ENCODE assay signal across 19 cellular contexts in genomic region chr2:152513029-152513428, GRCh38.
DNase-seq lines count a peak whose midpoint lies in the region; ATAC-seq, FAIRE-seq and TF ChIP-seq lines count a peak whose summit lies in the region.
"Had no signal": no experiment of that assay in that cellular context is flagged by ENCODE, and none has a peak within 500 bp of the region (broad histone marks: within the 10 kb centered on the region; RNA-seq: fewer than 3 reads in every experiment).

No MANE protein-coding gene starts in this region.

- 84 to 95% (median 93%) methylated on average over 4 of the region's 4 CpGs for WGBS in small intestine, 3 donors
- 91 to 97% methylated on average over 4 of the region's 4 CpGs for WGBS in esophagus squamous epithelium, 2 donors

- H3K4me1 Mint-ChIP-seq in astrocyte (ENCODE audit: low read depth, unreplicated experiment), result peaks cover 22% of the 10 kb centered on the region

- H3K9ac ChIP-seq in astrocyte (ENCODE audit: low read length), result no peak overlapping the region

- peaks cover 55% of the 10 kb centered on the region for H3K79me2 ChIP-seq in ACC112 (ENCODE audit: control insufficient read depth, insufficient read depth, low read length, unreplicated experiment)
- peaks cover 37% of the 10 kb centered on the region for H3K79me2 ChIP-seq in astrocyte (ENCODE audit: insufficient read depth, low read length)
- H3K79me2 ChIP-seq in osteoblast (ENCODE audit: insufficient read depth, low read length), result peaks cover 51% of the 10 kb centered on the region

- DNase-seq in HT1080 (ENCODE audit: low read depth) (peak; percentile 21), astrocyte (ENCODE audit: low read depth) (no peak), osteoblast (ENCODE audit: insufficient read length, low spot score, missing footprints) (no peak), small intestine (no peak), esophagus squamous epithelium (lab: John Stamatoyannopoulos, UW) (no peak)
- DNase-seq in stimulated activated naive CD8-positive, alpha-beta T cell treated with anti-CD3 and anti-CD28 coated beads, Interleukin-15, Interleukin-2, amounts not matched to agents 100 U/mL and 50 U/mL, for 24 hours, result no peak
- DNase-seq: COR-L47, DMS53, KBM-7, NCI-H1417 treated with DMSO at 0.1 percent for 48 hours, NCI-H1930, NCI-H2171 treated with DMSO at 0.1 percent for 48 hours, NCI-H774, Peyer's patch had no signal

- no peak overlapping the region for H3K4me3 Mint-ChIP-seq in astrocyte (ENCODE audit: unreplicated experiment)

- no peak overlapping the region for H3K27ac Mint-ChIP-seq in astrocyte (ENCODE audit: unreplicated experiment)

- H3K4me1 ChIP-seq in ACC112 (ENCODE audit: control insufficient read depth, insufficient read depth, low read length, unreplicated experiment), result peaks cover 30% of the 10 kb centered on the region
- H3K4me1 ChIP-seq in astrocyte (ENCODE audit: insufficient read depth, low read length), result peaks cover 20% of the 10 kb centered on the region
- H3K4me1 ChIP-seq in osteoblast (ENCODE audit: insufficient read depth, low read length), result peaks cover 23% of the 10 kb centered on the region
- H3K4me1 ChIP-seq in small intestine (ENCODE audit: control insufficient read depth in 2 of 2, insufficient read depth in 1 of 2, low read depth in 1 of 2, low read length in 1 of 2), result peaks cover 2% of the 10 kb centered on the region in 2 donors
- peaks cover 0 to 5% (median 5%) of the 10 kb centered on the region in 3 donors for H3K4me1 ChIP-seq in esophagus squamous epithelium
- H3K4me1 ChIP-seq: Peyer's patch had no signal

- no peaks in the 10 kb centered on the region for H3K27me3 Mint-ChIP-seq in astrocyte (ENCODE audit: low read depth, unreplicated experiment)

- no peak for ATAC-seq in stimulated activated naive CD8-positive, alpha-beta T cell treated with anti-CD3 and anti-CD28 coated beads, Interleukin-15, Interleukin-2, amounts not matched to agents 100 U/mL and 50 U/mL, for 24 hours

- H3K9me3 Mint-ChIP-seq in astrocyte (ENCODE audit: unreplicated experiment), result no peaks in the 10 kb centered on the region

- TF ChIP-seq POLR2A in esophagus squamous epithelium (IDR thresholded peaks at IDR 0.05), result no peak

- H3K9me3 ChIP-seq in astrocyte (ENCODE audit: insufficient read depth, low read depth, low read length) (no peaks in the 10 kb centered on the region), osteoblast (ENCODE audit: low read depth, low read length) (no peaks in the 10 kb centered on the region), small intestine (ENCODE audit: control insufficient read depth, low read depth) (no peaks in the 10 kb centered on the region), esophagus squamous epithelium (no peaks in the 10 kb centered on the region)
- H3K9me3 ChIP-seq: HAP-1, Peyer's patch had no signal

- FAIRE-seq in astrocyte (lab: Jason Lieb, UNC) (peak; percentile 17), small intestine (lab: Jason Lieb, UNC) (no peak)
- FAIRE-seq: A204.1 had no signal

- TF ChIP-seq CTCF in astrocyte (IDR thresholded peaks at IDR 0.05; ENCODE audit: insufficient read depth, low read depth, low read length) (no peak), osteoblast (IDR thresholded peaks at IDR 0.05; ENCODE audit: extremely low read depth, low read depth, low read length) (no peak), esophagus squamous epithelium (IDR thresholded peaks at IDR 0.05) (no peak)

- peak overlapping the region; percentile 84 for H3K27ac ChIP-seq in ACC112 (ENCODE audit: low read depth, low read length)
- H3K27ac ChIP-seq in astrocyte (ENCODE audit: low read depth, low read length), result peak overlapping the region; percentile 27
- H3K27ac ChIP-seq in osteoblast (ENCODE audit: low read depth, low read length), result peak overlapping the region; percentile 46
- no peak overlapping the region for H3K27ac ChIP-seq in small intestine (ENCODE audit: low read depth in 1 of 2, low read length in 1 of 2)
- no peak overlapping the region for H3K27ac ChIP-seq in esophagus squamous epithelium
- H3K27ac ChIP-seq: C4-2B, Peyer's patch, SK-N-MC had no signal

- H2AFZ ChIP-seq in ACC112 (ENCODE audit: low read length, unreplicated experiment) (no peak overlapping the region), astrocyte (ENCODE audit: low read depth, low read length) (no peak overlapping the region), osteoblast (ENCODE audit: low read length) (no peak overlapping the region)

- intact Hi-C loops in esophagus squamous epithelium (cut with DNase I), result no loop called here

- H3K27me3 ChIP-seq in ACC112 (ENCODE audit: insufficient read depth, low read length), result no peaks in the 10 kb centered on the region
- H3K27me3 ChIP-seq in astrocyte (ENCODE audit: insufficient read depth, low read length), result no peaks in the 10 kb centered on the region
- no peaks in the 10 kb centered on the region for H3K27me3 ChIP-seq in osteoblast (ENCODE audit: insufficient read depth, low read length)
- H3K27me3 ChIP-seq in small intestine (ENCODE audit: control insufficient read depth in 2 of 2, insufficient read depth in 2 of 2, low read length in 2 of 2), result no peaks in the 10 kb centered on the region
- peaks cover 0 to 9% (median 0%) of the 10 kb centered on the region in 4 donors for H3K27me3 ChIP-seq in esophagus squamous epithelium
- H3K27me3 ChIP-seq: Peyer's patch had no signal

- H3K36me3 Mint-ChIP-seq in astrocyte (ENCODE audit: low read depth, unreplicated experiment), result no peaks in the 10 kb centered on the region

- H3K36me3 ChIP-seq in ACC112 (ENCODE audit: insufficient read depth, low read length), result no peaks in the 10 kb centered on the region
- H3K36me3 ChIP-seq in astrocyte (ENCODE audit: insufficient read depth, low read length), result no peaks in the 10 kb centered on the region
- H3K36me3 ChIP-seq in osteoblast (ENCODE audit: insufficient read depth, low read length), result no peaks in the 10 kb centered on the region
- no peaks in the 10 kb centered on the region for H3K36me3 ChIP-seq in small intestine (ENCODE audit: control insufficient read depth in 2 of 2, insufficient read depth in 2 of 2, low read length in 2 of 2)
- no peaks in the 10 kb centered on the region for H3K36me3 ChIP-seq in esophagus squamous epithelium
- H3K36me3 ChIP-seq: HAP-1, Peyer's patch had no signal

- H4K20me1 ChIP-seq in astrocyte (ENCODE audit: insufficient read depth, low read length) (no peaks in the 10 kb centered on the region), osteoblast (ENCODE audit: insufficient read depth, low read length) (no peaks in the 10 kb centered on the region)

- H3K4me2 ChIP-seq in astrocyte (ENCODE audit: low read length) (peak overlapping the region; percentile 55), osteoblast (ENCODE audit: insufficient read depth, low read length) (peak overlapping the region; percentile 34)

- H3K4me3 ChIP-seq in ACC112 (ENCODE audit: low read depth, low read length) (0 out of 2 replicates have a peak overlapping the region, but pooled peaks have one; percentile 5), astrocyte (ENCODE audit: insufficient read depth, low read depth, low read length) (no peak overlapping the region), osteoblast (ENCODE audit: insufficient read depth, low read length) (no peak overlapping the region), small intestine (ENCODE audit: low read depth in 1 of 2, low read length in 2 of 2) (no peak overlapping the region), esophagus squamous epithelium (no peak overlapping the region)
- H3K4me3 ChIP-seq: HAP-1, Peyer's patch, SK-N-MC had no signal

Comparison
In these comparisons a context has a peak if more than half of its experiments do, and no peak if none do; other contexts are left out.
1. H3K27ac ChIP-seq: peak in ACC112 (single experiment), astrocyte (single experiment) and osteoblast (single experiment); none in small intestine (0 of 2) and esophagus squamous epithelium (0 of 4).